Comparison of ENCODE assay signal across 23 cellular contexts in the genomic region with DNA sequence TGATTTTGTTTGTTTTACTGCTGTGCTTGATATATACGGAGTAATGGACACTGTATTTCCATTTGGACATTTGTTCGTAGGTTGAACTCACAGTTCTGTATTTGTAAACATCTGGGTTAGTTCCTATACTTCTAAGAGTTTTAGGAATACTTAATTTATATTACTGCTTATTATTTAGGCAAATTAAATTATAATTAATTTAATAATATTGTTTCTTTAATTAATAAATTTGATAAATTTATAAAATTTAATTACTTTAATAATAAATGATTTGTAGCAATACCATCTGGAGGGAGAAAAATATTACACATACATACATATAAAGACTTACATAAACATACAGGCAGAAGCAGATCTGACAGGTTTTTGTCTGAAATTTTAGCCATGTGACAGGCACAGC.
"Had no signal": no experiment of that assay in that cellular context is flagged by ENCODE, and none has a peak within 500 bp of the region (broad histone marks: within the 10 kb centered on the region; RNA-seq: fewer than 3 reads in every experiment).

No MANE protein-coding gene starts in this region.

- H3K4me3 ChIP-seq: dorsolateral prefrontal cortex, esophagus squamous epithelium, psoas muscle, right lobe of liver, spleen, tibial artery, upper lobe of left lung, uterus had no signal

- H3K36me3 ChIP-seq: esophagus squamous epithelium, right lobe of liver, spleen, tibial artery, upper lobe of left lung, uterus had no signal

- H3K27ac ChIP-seq: dorsolateral prefrontal cortex, epithelial cell of prostate, esophagus squamous epithelium, psoas muscle, right lobe of liver, spleen, tibial artery, upper lobe of left lung, uterus had no signal

- DNase-seq: cortex of kidney; dorsolateral prefrontal cortex; effector CD8-positive, alpha-beta T cell; esophagus squamous epithelium; foreskin fibroblast; kidney glomerular epithelial cell; mammary epithelial cell; naive thymus-derived CD4-positive, alpha-beta T cell; nephron progenitor cell; psoas muscle; retina; right lobe of liver; stimulated activated CD4-positive, alpha-beta T cell treated with anti-CD3 and anti-CD28 coated beads, Interleukin-15, amount 100 ng/mL, for 24 hours; stimulated activated CD4-positive, alpha-beta T cell treated with anti-CD3 and anti-CD28 coated beads, Interleukin-1b, Interleukin-23, amount 100 ng/mL, for 48 hours; stimulated activated CD4-positive, alpha-beta T cell treated with anti-CD3 and anti-CD28 coated beads, Interleukin-4, amount 100 ng/mL, for 24 hours; tibial artery; uterus had no signal

- H3K36me3 Mint-ChIP-seq: naive thymus-derived CD4-positive, alpha-beta T cell; stimulated activated memory B cell treated with anti-CD40 and anti-IgM and Interleukin-4, amounts not matched to agents 10 μg/mL and 1 μg/mL and 100 μg/mL, for 72 hours had no signal

- H3K4me1 ChIP-seq: right lobe of liver, uterus had no signal

- H3K4me3 Mint-ChIP-seq: naive thymus-derived CD4-positive, alpha-beta T cell; nephron progenitor cell; stimulated activated memory B cell treated with anti-CD40 and anti-IgM and Interleukin-4, amounts not matched to agents 10 μg/mL and 1 μg/mL and 100 μg/mL, for 72 hours; stimulated activated naive CD8-positive, alpha-beta T cell treated with anti-CD3 and anti-CD28 coated beads, Interleukin-15, Interleukin-2, amounts not matched to agents 100 ng/mL and 50 ng/mL, for 24 hours had no signal

- H3K27me3 Mint-ChIP-seq: stimulated activated memory B cell treated with anti-CD40 and anti-IgM and Interleukin-4, amounts not matched to agents 10 μg/mL and 1 μg/mL and 100 μg/mL, for 72 hours; stimulated activated naive CD8-positive, alpha-beta T cell treated with anti-CD3 and anti-CD28 coated beads, Interleukin-15, Interleukin-2, amounts not matched to agents 100 ng/mL and 50 ng/mL, for 24 hours had no signal

- ATAC-seq: left lobe of liver; naive thymus-derived CD4-positive, alpha-beta T cell; psoas muscle; right lobe of liver; stimulated activated memory B cell treated with anti-CD40 and anti-IgM and Interleukin-4, amounts not matched to agents 10 μg/mL and 1 μg/mL and 100 μg/mL, for 72 hours had no signal

- H3K9me3 Mint-ChIP-seq: stimulated activated naive CD8-positive, alpha-beta T cell treated with anti-CD3 and anti-CD28 coated beads, Interleukin-15, Interleukin-2, amounts not matched to agents 100 ng/mL and 50 ng/mL, for 24 hours had no signal

- H3K9me3 ChIP-seq: esophagus squamous epithelium, psoas muscle, right lobe of liver, tibial artery, upper lobe of left lung, uterus had no signal

- H3K27me3 ChIP-seq: dorsolateral prefrontal cortex, esophagus squamous epithelium, right lobe of liver, spleen, tibial artery, upper lobe of left lung, uterus had no signal

- H3K27ac Mint-ChIP-seq: naive thymus-derived CD4-positive, alpha-beta T cell; nephron progenitor cell; stimulated activated memory B cell treated with anti-CD40 and anti-IgM and Interleukin-4, amounts not matched to agents 10 μg/mL and 1 μg/mL and 100 μg/mL, for 72 hours; stimulated activated naive CD8-positive, alpha-beta T cell treated with anti-CD3 and anti-CD28 coated beads, Interleukin-15, Interleukin-2, amounts not matched to agents 100 ng/mL and 50 ng/mL, for 24 hours had no signal
